Comparison of ENCODE assay signal across 9 cellular contexts in genomic region chr12:109736552-109737108, GRCh38. TPM values are rescaled to one million over a fixed set of nuclear protein-coding genes. Genes with fewer than 3 reads are reported as not detected.
A peak's percentile ranks its signal among the peaks of the same experiment; 100 is the strongest.
DNase-seq lines count a peak whose midpoint lies in the region; ATAC-seq and TF ChIP-seq lines count a peak whose summit lies in the region.
"Had no signal": no experiment of that assay in that cellular context is flagged by ENCODE, and none has a peak within 500 bp of the region (broad histone marks: within the 10 kb centered on the region; RNA-seq: fewer than 3 reads in every experiment).

No MANE protein-coding gene starts in this region.

- no peaks in the 10 kb centered on the region for H3K9me3 ChIP-seq in prostate gland
- H3K9me3 ChIP-seq: neutrophil had no signal

- H3K27me3 Mint-ChIP-seq in Calu3 (ENCODE audit: unreplicated experiment) (peaks cover 32% of the 10 kb centered on the region), nephron (ENCODE audit: low read depth) (peaks cover 13% of the 10 kb centered on the region), osteocyte (ENCODE audit: unreplicated experiment) (peaks cover 11% of the 10 kb centered on the region)

- intact Hi-C loops in Calu3 (cut with micrococcal nuclease; ENCODE audit: unreplicated experiment), result no loop called here
- intact Hi-C loops in prostate gland (cut with DNase I), result no loop called here

- no peak overlapping the region for H3K27ac ChIP-seq in prostate gland
- H3K27ac ChIP-seq: neutrophil had no signal

- H3K36me3 Mint-ChIP-seq in Calu3 (ENCODE audit: insufficient read depth, unreplicated experiment), result no peaks in the 10 kb centered on the region
- no peaks in the 10 kb centered on the region for H3K36me3 Mint-ChIP-seq in nephron (ENCODE audit: low read depth)
- H3K36me3 Mint-ChIP-seq in osteocyte (ENCODE audit: unreplicated experiment), result no peaks in the 10 kb centered on the region

- H3K27me3 ChIP-seq in prostate gland (replicated peaks; ENCODE audit: insufficient read depth), result no peaks in the 10 kb centered on the region

- TF ChIP-seq CTCF in Calu3 (IDR thresholded peaks at IDR 0.05; ENCODE audit: unreplicated experiment) (no peak), nephron (IDR thresholded peaks at IDR 0.05; ENCODE audit: unreplicated experiment in 3 of 3) (no peak), osteocyte (IDR thresholded peaks at IDR 0.05) (no peak), prostate gland (IDR thresholded peaks at IDR 0.05) (no peak)

- H3K4me3 ChIP-seq in prostate gland, result no peak overlapping the region

- TF ChIP-seq POLR2A in prostate gland (IDR thresholded peaks at IDR 0.05), result no peak

- H3K27ac Mint-ChIP-seq in Calu3 (ENCODE audit: unreplicated experiment) (no peak overlapping the region), nephron (peak overlapping the region in 2 of 3 experiments; percentile 16 to 97), osteocyte (ENCODE audit: unreplicated experiment) (no peak overlapping the region)

- whole genome bisulfite sequencing in prostate gland, result 35% methylated on average over 12 of the region's 12 CpGs

- peak; percentile 38 for DNase-seq in Calu3
- peak; percentile 41 for DNase-seq in NCI-H460 (ENCODE audit: extremely low read depth, low read depth)
- no peak for DNase-seq in osteocyte (ENCODE audit: extremely low spot score, unreplicated experiment)
- DNase-seq in NCI-H1092 (lab: John Stamatoyannopoulos, UW), result no peak
- DNase-seq in prostate gland (ENCODE audit: low spot score), result no peak

- no peaks in the 10 kb centered on the region for H3K36me3 ChIP-seq in prostate gland
- H3K36me3 ChIP-seq: neutrophil had no signal

- H3K4me3 Mint-ChIP-seq in Calu3 (ENCODE audit: low read depth, unreplicated experiment) (no peak overlapping the region), nephron (peak overlapping the region in 2 of 3 experiments; percentile 0 to 23), osteocyte (ENCODE audit: unreplicated experiment) (no peak overlapping the region)

- no TSS peak for BruUV-seq in Calu3 (replicated peaks; lab: Mats Ljungman, UMichigan)

- ATAC-seq in esophagus mucosa (peak; percentile 32), HG03469 (IDR thresholded peaks at IDR 0.05; ENCODE audit: unreplicated experiment) (no peak)

- CTCF ChIA-PET in Calu3 (lab: Charles Lee), result no interaction called here

- no peaks in the 10 kb centered on the region for H3K4me1 ChIP-seq in prostate gland (replicated peaks)

- peaks cover 25% of the 10 kb centered on the region for H3K4me1 Mint-ChIP-seq in Calu3 (ENCODE audit: low read depth, unreplicated experiment)
- H3K4me1 Mint-ChIP-seq in nephron, result peaks cover 42% of the 10 kb centered on the region
- H3K4me1 Mint-ChIP-seq in osteocyte (ENCODE audit: unreplicated experiment), result peaks cover 12% of the 10 kb centered on the region

- H3K9me3 Mint-ChIP-seq in Calu3 (ENCODE audit: low read depth, unreplicated experiment) (no peaks in the 10 kb centered on the region), nephron (no peaks in the 10 kb centered on the region), osteocyte (ENCODE audit: unreplicated experiment) (no peaks in the 10 kb centered on the region)

RNA-seq across cellular contexts. Expression of gene FAM222A, which starts 23.0 kb away (rescaled TPM):
- 2.4 and 3.1 TPM in 2 replicates for total RNA-seq in Calu3 (2022)
- total RNA-seq in NCI-H460 (2014; rRNA removed; shearing (Covaris generic)), result 0.25 and 0.78 TPM in 2 replicates
- 1.1 and 1.8 TPM in 2 replicates for polyA plus RNA-seq in NCI-H460 (2014; cell fraction: nucleus; rRNA removed)
- 5.4 TPM for total RNA-seq in esophagus mucosa
- total RNA-seq in osteocyte, result 1.2 and 1.5 TPM in 2 replicates
- total RNA-seq in prostate gland, result 10 to 100 TPM in 1 of 2 donors, 1 to 10 TPM in 1; 2.0 to 52.3 TPM

Comparison
In these comparisons a context has a peak if more than half of its experiments do, and no peak if none do; other contexts are left out.
1. DNase-seq: peak in Calu3 (single experiment) and NCI-H460 (single experiment); none in osteocyte (single experiment), NCI-H1092 (single experiment) and prostate gland (single experiment).
2. H3K27ac Mint-ChIP-seq: peak in nephron (2 of 3); none in Calu3 (single experiment) and osteocyte (single experiment).
3. H3K4me3 Mint-ChIP-seq: peak in nephron (2 of 3); none in Calu3 (single experiment) and osteocyte (single experiment).